In genomic region chr2:143996974-143997373, GRCh38 we compare ENCODE assay signal across 23 cellular contexts.
"Had no signal": no experiment of that assay in that cellular context is flagged by ENCODE, and none has a peak within 500 bp of the region (broad histone marks: within the 10 kb centered on the region; RNA-seq: fewer than 3 reads in every experiment).

No MANE protein-coding gene starts in this region.

- H3K36me3 Mint-ChIP-seq: naive thymus-derived CD4-positive, alpha-beta T cell had no signal

- H3K4me3 Mint-ChIP-seq: dendritic cell treated with granulocyte-macrophage colony-stimulating factor and Interleukin-4, amounts not matched to agents 40 ng/mL and 50 ng/mL, for 4 days; immature natural killer cell; naive thymus-derived CD4-positive, alpha-beta T cell had no signal

- FAIRE-seq: endothelial cell of umbilical vein, frontal cortex, kidney had no signal

- DNase-seq: colonic mucosa; cortex of kidney; effector memory CD4-positive, alpha-beta T cell; foreskin keratinocyte; heart left ventricle; hypothalamus; immature natural killer cell; islet precursor cell; kidney; kidney glomerular epithelial cell; left colon; left lung; left ventricle myocardium superior; lower lobe of right lung; mesenchymal stem cell; midbrain; naive thymus-derived CD4-positive, alpha-beta T cell had no signal

- H3K27me3 ChIP-seq: colonic mucosa, esophagus muscularis mucosa, foreskin keratinocyte, gastroesophageal sphincter, heart left ventricle, hepatocyte, left lung had no signal

- H3K9me3 Mint-ChIP-seq: dendritic cell treated with granulocyte-macrophage colony-stimulating factor and Interleukin-4, amounts not matched to agents 40 ng/mL and 50 ng/mL, for 4 days; immature natural killer cell had no signal

- H3K27ac ChIP-seq: colonic mucosa, esophagus muscularis mucosa, foreskin keratinocyte, gastroesophageal sphincter, heart left ventricle, hepatocyte, left lung, lower lobe of right lung had no signal

- H3K27me3 Mint-ChIP-seq: dendritic cell treated with granulocyte-macrophage colony-stimulating factor and Interleukin-4, amounts not matched to agents 40 ng/mL and 50 ng/mL, for 4 days; naive thymus-derived CD4-positive, alpha-beta T cell had no signal

- H3K36me3 ChIP-seq: colonic mucosa, esophagus muscularis mucosa, gastroesophageal sphincter, heart left ventricle, left lung, lower lobe of right lung had no signal

- ATAC-seq: foreskin keratinocyte; gastroesophageal sphincter; heart left ventricle; left colon; left lung; lower lobe of right lung; naive thymus-derived CD4-positive, alpha-beta T cell had no signal

- H3K4me1 Mint-ChIP-seq: immature natural killer cell; naive thymus-derived CD4-positive, alpha-beta T cell had no signal

- H3K9me3 ChIP-seq: colonic mucosa, esophagus muscularis mucosa, gastroesophageal sphincter, heart left ventricle, left lung, lower lobe of right lung had no signal

- H3K4me1 ChIP-seq: colonic mucosa, esophagus muscularis mucosa, foreskin keratinocyte, gastroesophageal sphincter, heart left ventricle, left lung, lower lobe of right lung had no signal

- H3K4me3 ChIP-seq: colonic mucosa, esophagus muscularis mucosa, gastroesophageal sphincter, heart left ventricle, hepatocyte, left lung, lower lobe of right lung had no signal

- H3K27ac Mint-ChIP-seq: dendritic cell treated with granulocyte-macrophage colony-stimulating factor and Interleukin-4, amounts not matched to agents 40 ng/mL and 50 ng/mL, for 4 days; immature natural killer cell; naive thymus-derived CD4-positive, alpha-beta T cell had no signal
